8 cellular contexts compared by ENCODE assay signal in the genomic region with DNA sequence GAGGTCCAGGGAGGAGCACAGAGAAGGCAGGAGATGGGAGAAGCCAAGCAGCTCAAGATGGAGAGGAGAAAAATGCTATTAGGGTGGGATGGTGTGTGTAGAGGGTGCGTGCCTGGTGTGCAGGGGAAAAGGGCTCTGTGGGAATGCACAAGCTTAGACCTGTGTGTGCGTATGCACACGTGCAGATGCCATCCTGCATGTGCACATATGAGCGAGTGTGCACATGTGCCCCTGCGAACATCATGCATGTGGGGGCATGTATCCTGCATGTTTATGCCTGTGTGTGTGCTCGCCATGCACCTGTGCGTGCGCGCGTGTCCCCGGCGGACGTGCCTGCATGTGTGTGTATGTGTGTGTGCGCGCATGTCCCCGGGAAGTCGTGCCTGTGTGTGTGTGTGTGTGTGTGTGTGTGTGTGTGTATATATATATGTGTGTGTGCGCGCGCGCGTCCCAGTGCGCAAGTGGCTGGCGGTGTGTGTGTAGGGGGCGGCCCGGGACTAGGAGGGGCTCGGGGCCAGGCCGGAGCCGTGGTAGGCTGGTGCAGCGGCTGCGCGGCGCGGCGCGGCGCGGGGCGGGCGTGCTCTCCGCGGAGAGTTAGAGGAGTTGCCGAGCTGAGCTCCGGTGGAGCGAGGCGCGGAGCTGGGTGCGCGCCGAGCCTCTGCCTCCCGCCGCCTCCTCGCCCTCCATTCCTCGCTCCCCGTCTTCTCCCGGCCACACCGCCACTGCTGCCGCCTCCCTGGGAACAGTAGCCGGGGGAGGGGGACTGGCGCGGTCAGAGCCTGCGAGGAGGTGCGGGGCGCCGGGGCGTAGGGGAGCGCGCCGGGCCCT. TPM values are rescaled to one million over a fixed set of nuclear protein-coding genes. Genes with fewer than 3 reads are reported as not detected.
DNase-seq lines count a peak whose midpoint lies in the region; ATAC-seq and TF ChIP-seq lines count a peak whose summit lies in the region.

A gene (plus strand): TSS at position 601 of the 828 bp plus-strand sequence. CDS start 38,986 bp downstream, outside the sequence.

- CTCF ChIA-PET in CD4-positive, alpha-beta T cell (lab: Charles Lee), result no interaction called here

- no peak within 1 kb of the TSS for H3K27ac ChIP-seq in CD4-positive, alpha-beta T cell (ENCODE audit: low read depth, low read length)

- no peak for DNase-seq in CD4-positive, alpha-beta T cell
- no peak for DNase-seq in NT2/D1 (ENCODE audit: low read depth, low spot score)
- peak in 1 of 2 donors; percentile 36 for DNase-seq in foreskin fibroblast
- DNase-seq in NOMO-1 treated with dmso at 0.1 percent for 144 hours (lab: John Stamatoyannopoulos, UW; ENCODE audit: unreplicated experiment), result no peak
- no peak for DNase-seq in stimulated activated naive CD4-positive, alpha-beta T cell (lab: John Stamatoyannopoulos, UW)

- H3K27me3 Mint-ChIP-seq in CD4-positive, alpha-beta T cell, result peaks cover 40% of the 10 kb centered on the region

- no peaks in the 10 kb centered on the region for H3K9me3 ChIP-seq in CD4-positive, alpha-beta T cell (ENCODE audit: control insufficient read depth, low read length)
- H3K9me3 ChIP-seq in NT2/D1 (ENCODE audit: insufficient read depth, low read length) (no peaks in the 10 kb centered on the region), neuron (ENCODE audit: low read length) (no peaks in the 10 kb centered on the region)

- no peaks in the 10 kb centered on the region for H3K9me3 Mint-ChIP-seq in CD4-positive, alpha-beta T cell

- intact Hi-C loops in CD4-positive, alpha-beta T cell (cut with DNase I, micrococcal nuclease), result no loop called here

- peaks cover 43% of the 10 kb centered on the region for H3K27me3 ChIP-seq in CD4-positive, alpha-beta T cell (ENCODE audit: control insufficient read depth, insufficient read depth, low read length)
- peaks cover 51% of the 10 kb centered on the region for H3K27me3 ChIP-seq in NT2/D1 (ENCODE audit: insufficient read depth, insufficient read length)
- peaks cover 47% of the 10 kb centered on the region for H3K27me3 ChIP-seq in neuron (ENCODE audit: insufficient read depth, low read length)

- H3K4me3 Mint-ChIP-seq in CD4-positive, alpha-beta T cell, result peak within 1 kb of the TSS; percentile 25

- no peaks in the 10 kb centered on the region for H3K36me3 Mint-ChIP-seq in CD4-positive, alpha-beta T cell (ENCODE audit: low read depth)

- no peak within 1 kb of the TSS for H3K27ac Mint-ChIP-seq in CD4-positive, alpha-beta T cell

- peak within 1 kb of the TSS; percentile 27 for H2AFZ ChIP-seq in neuron (ENCODE audit: low read depth, low read length)

- H3K4me1 ChIP-seq in NT2/D1 (ENCODE audit: insufficient read depth, insufficient read length) (peaks cover 24% of the 10 kb centered on the region), neuron (ENCODE audit: insufficient read depth, low read length) (peaks cover 14% of the 10 kb centered on the region)

- TF ChIP-seq CTCF in CD4-positive, alpha-beta T cell (IDR thresholded peaks at IDR 0.05), result no peak
- no peak for TF ChIP-seq CTCF in foreskin fibroblast (IDR thresholded peaks at IDR 0.05; ENCODE audit: low read depth, low read length)

- POLR2A ChIA-PET in CD4-positive, alpha-beta T cell (lab: Charles Lee), result no interaction called here

- H3K4me3 ChIP-seq in NT2/D1 (ENCODE audit: insufficient read length, low read depth), result peak within 1 kb of the TSS; percentile 46
- peak within 1 kb of the TSS; percentile 19 to 35 for H3K4me3 ChIP-seq in foreskin fibroblast (ENCODE audit: low read depth in 1 of 2, low read length in 2 of 2)
- peak within 1 kb of the TSS; percentile 39 for H3K4me3 ChIP-seq in neuron (ENCODE audit: low read length)

- H3K4me1 Mint-ChIP-seq in CD4-positive, alpha-beta T cell (ENCODE audit: low read depth), result peaks cover 5% of the 10 kb centered on the region

- ATAC-seq in CD4-positive, alpha-beta T cell (ENCODE audit: poor library complexity), result no peak
- no peak for ATAC-seq in GM18867 (IDR thresholded peaks at IDR 0.05; ENCODE audit: unreplicated experiment)
- ATAC-seq in GM19023 (IDR thresholded peaks at IDR 0.05; ENCODE audit: unreplicated experiment), result no peak

- no peaks in the 10 kb centered on the region for H3K36me3 ChIP-seq in NT2/D1 (ENCODE audit: insufficient read depth, insufficient read length, low read length)
- no peaks in the 10 kb centered on the region for H3K36me3 ChIP-seq in neuron (ENCODE audit: insufficient read depth, low read length)

- peak within 1 kb of the TSS; percentile 77 for H3K9ac ChIP-seq in NT2/D1 (ENCODE audit: insufficient read length, low read depth)

RNA-seq across cellular contexts. Expression of the gene that starts here (rescaled TPM):
- total RNA-seq in CD4-positive, alpha-beta T cell, result under 1 TPM in 1 of 2 experiments, not detected in 1; 0.11 TPM
